ENCODE assay signal across 15 cellular contexts in genomic region chr21:38721055-38721454, GRCh38.
DNase-seq lines count a peak whose midpoint lies in the region; ATAC-seq and TF ChIP-seq lines count a peak whose summit lies in the region.
"Had no signal": no experiment of that assay in that cellular context is flagged by ENCODE, and none has a peak within 500 bp of the region (broad histone marks: within the 10 kb centered on the region; RNA-seq: fewer than 3 reads in every experiment).

No MANE protein-coding gene starts in this region.

- H3K9me3 Mint-ChIP-seq in GM23338 (peaks cover 14% of the 10 kb centered on the region), endodermal cell (peaks cover 15% of the 10 kb centered on the region), nephron progenitor cell (peaks cover 32% of the 10 kb centered on the region)

- TF ChIP-seq CTCF in GM23338 (conservative IDR thresholded peaks at IDR 0.05; ENCODE audit: low read depth in 2 of 2), result no peak
- no peak for TF ChIP-seq CTCF in endodermal cell (conservative IDR thresholded peaks at IDR 0.05)
- TF ChIP-seq CTCF in nephron progenitor cell (IDR thresholded peaks at IDR 0.05), result no peak
- no peak for TF ChIP-seq CTCF in MM.1S (IDR thresholded peaks at IDR 0.05; ENCODE audit: low read length)
- TF ChIP-seq CTCF in tibial nerve (IDR thresholded peaks at IDR 0.05), result no peak

- H3K79me2 ChIP-seq in GM23338 (replicated peaks; ENCODE audit: insufficient read depth), result no peaks in the 10 kb centered on the region
- no peaks in the 10 kb centered on the region for H3K79me2 ChIP-seq in MM.1S (ENCODE audit: low read length)

- H3F3A ChIP-seq in GM23338 (replicated peaks; ENCODE audit: low read depth) (no peaks in the 10 kb centered on the region), MM.1S (ENCODE audit: insufficient read depth, low read length) (no peaks in the 10 kb centered on the region)

- H3K36me3 Mint-ChIP-seq in GM23338 (ENCODE audit: low read depth), result peaks cover 8% of the 10 kb centered on the region; the same call in 2 of the 3 replicates
- no peaks in the 10 kb centered on the region for H3K36me3 Mint-ChIP-seq in endodermal cell (ENCODE audit: low read depth)
- H3K36me3 Mint-ChIP-seq in nephron progenitor cell (ENCODE audit: low read depth), result peaks cover 6% of the 10 kb centered on the region

- H3K27ac ChIP-seq in GM23338 (ENCODE audit: low read depth), result no peak overlapping the region
- H3K27ac ChIP-seq in SK-N-MC, result peak overlapping the region; percentile 67
- no peak overlapping the region for H3K27ac ChIP-seq in endodermal cell (ENCODE audit: low read depth, low read length)
- no peak overlapping the region for H3K27ac ChIP-seq in MM.1S (ENCODE audit: low read length)
- no peak overlapping the region for H3K27ac ChIP-seq in tibial nerve
- H3K27ac ChIP-seq: HL-60 had no signal

- H4K20me1 ChIP-seq in GM23338 (replicated peaks; ENCODE audit: insufficient read depth), result no peaks in the 10 kb centered on the region
- H4K20me1 ChIP-seq in MM.1S (ENCODE audit: insufficient read depth, low read length), result no peaks in the 10 kb centered on the region

- H3K36me3 ChIP-seq in GM23338 (ENCODE audit: insufficient read depth) (no peaks in the 10 kb centered on the region), SK-N-MC (ENCODE audit: insufficient read depth, low read length) (no peaks in the 10 kb centered on the region), endodermal cell (ENCODE audit: control insufficient read depth, insufficient read depth, low read length) (no peaks in the 10 kb centered on the region), MM.1S (replicated peaks; ENCODE audit: insufficient read depth, low read length) (no peaks in the 10 kb centered on the region), tibial nerve (no peaks in the 10 kb centered on the region)

- ATAC-seq in GM23338 (peak; percentile 54), GM21515 (IDR thresholded peaks at IDR 0.05; ENCODE audit: unreplicated experiment) (no peak)
- ATAC-seq: GM12878 had no signal

- H3K9me2 ChIP-seq in GM23338 (ENCODE audit: insufficient read depth), result 0 out of 2 replicates have a peak, but pooled peaks cover 4% of the 10 kb centered on the region
- H3K9me2 ChIP-seq in MM.1S (replicated peaks; ENCODE audit: insufficient read depth, low read length), result no peaks in the 10 kb centered on the region

- no peaks in the 10 kb centered on the region for H3K27me3 ChIP-seq in GM23338 (ENCODE audit: insufficient read depth)
- H3K27me3 ChIP-seq in endodermal cell (ENCODE audit: control insufficient read depth, insufficient read depth, low read length, poor library complexity, severe bottlenecking), result no peaks in the 10 kb centered on the region
- no peaks in the 10 kb centered on the region for H3K27me3 ChIP-seq in MM.1S (replicated peaks; ENCODE audit: insufficient read depth, low read length)
- no peaks in the 10 kb centered on the region for H3K27me3 ChIP-seq in tibial nerve

- H3K4me3 Mint-ChIP-seq in GM23338 (no peak overlapping the region), endodermal cell (no peak overlapping the region), nephron progenitor cell (no peak overlapping the region)
- H3K4me3 Mint-ChIP-seq: CD4-positive, alpha-beta T cell had no signal

- H3K4me2 ChIP-seq in GM23338 (no peak overlapping the region), MM.1S (ENCODE audit: low read depth, low read length) (no peak overlapping the region)

- H2AFZ ChIP-seq in GM23338, result peak overlapping the region; percentile 72
- H2AFZ ChIP-seq in MM.1S (ENCODE audit: low read length), result no peak overlapping the region

- no peak overlapping the region for H3K4me3 ChIP-seq in GM23338
- 0 out of 2 replicates have a peak overlapping the region, but pooled peaks have one; percentile 13 for H3K4me3 ChIP-seq in SK-N-MC
- no peak overlapping the region for H3K4me3 ChIP-seq in endodermal cell (ENCODE audit: low read length)
- no peak overlapping the region for H3K4me3 ChIP-seq in MM.1S (ENCODE audit: low read length)
- no peak overlapping the region for H3K4me3 ChIP-seq in tibial nerve
- H3K4me3 ChIP-seq: GM12878 had no signal

- no peak overlapping the region for H3K27ac Mint-ChIP-seq in GM23338
- H3K27ac Mint-ChIP-seq in endodermal cell, result no peak overlapping the region
- H3K27ac Mint-ChIP-seq in nephron progenitor cell, result no peak overlapping the region
- H3K27ac Mint-ChIP-seq: CD4-positive, alpha-beta T cell had no signal

- H3K27me3 Mint-ChIP-seq in GM23338 (ENCODE audit: insufficient read depth, low read depth, poor library complexity) (no peaks in the 10 kb centered on the region), endodermal cell (ENCODE audit: insufficient read depth) (peaks cover 2% of the 10 kb centered on the region), nephron progenitor cell (ENCODE audit: low read depth, poor library complexity) (peaks cover 13% of the 10 kb centered on the region)
- H3K27me3 Mint-ChIP-seq: CD4-positive, alpha-beta T cell had no signal

- DNase-seq in GM23338 (ENCODE audit: low spot score) (peak; percentile 14), SK-N-MC (ENCODE audit: low read depth, low spot score) (no peak), endodermal cell (peak; percentile 62), nephron progenitor cell (peak; percentile 10), MM.1S (no peak), tibial nerve (ENCODE audit: low spot score in 2 of 2) (no peak), nucleus accumbens (lab: John Stamatoyannopoulos, UW) (no peak)
- DNase-seq: 8988T; C1 segment of cervical spinal cord; Calu3; CD4-positive, alpha-beta T cell; DMS 273 treated with DMSO at 0.1 percent for 48 hours had no signal

- H3K9ac ChIP-seq in SK-N-MC (ENCODE audit: insufficient read length) (peak overlapping the region; percentile 8), endodermal cell (ENCODE audit: extremely low read depth, low read length, poor library complexity, severe bottlenecking) (no peak overlapping the region), MM.1S (ENCODE audit: low read length) (no peak overlapping the region)

- TF ChIP-seq EP300 in tibial nerve (IDR thresholded peaks at IDR 0.05), result no peak

- WGBS in endodermal cell (ENCODE audit: insufficient coverage in 1 of 2, insufficient read length in 1 of 2), 2 experiments, result 80 to 96% methylated on average over 4 to 6 of the region's 6 CpGs
- 62 to 67% methylated on average over 6 of the region's 6 CpGs for WGBS in tibial nerve, 2 donors

- H3K4me1 Mint-ChIP-seq in GM23338, result peaks cover 8% of the 10 kb centered on the region
- peaks cover 2% of the 10 kb centered on the region for H3K4me1 Mint-ChIP-seq in endodermal cell
- H3K4me1 Mint-ChIP-seq in nephron progenitor cell, result peaks cover 24% of the 10 kb centered on the region

- H3K9me3 ChIP-seq in SK-N-MC (ENCODE audit: low read depth, low read length) (peaks cover 6% of the 10 kb centered on the region; the same call in 1 of the 2 replicates), endodermal cell (ENCODE audit: control insufficient read depth, low read length) (peaks cover 10% of the 10 kb centered on the region), MM.1S (replicated peaks; ENCODE audit: insufficient read depth, low read length) (no peaks in the 10 kb centered on the region), tibial nerve (peaks cover 0 to 16% (median 2%) of the 10 kb centered on the region in 4 donors)

- TF ChIP-seq POLR2A in tibial nerve (IDR thresholded peaks at IDR 0.05), result no peak

- H3K4me1 ChIP-seq in GM23338 (ENCODE audit: insufficient read depth) (no peaks in the 10 kb centered on the region), endodermal cell (ENCODE audit: control insufficient read depth, insufficient read depth, low read length) (no peaks in the 10 kb centered on the region), MM.1S (ENCODE audit: low read length) (no peaks in the 10 kb centered on the region), tibial nerve (no peaks in the 10 kb centered on the region)

TF ChIP-seq in GM23338, 12 proteins besides CTCF, POLR2A, EP300 and RAD21:
- TF ChIP-seq CREB1 (CRISPR knock-in tag; IDR thresholded peaks at IDR 0.05; ENCODE audit: low read depth) (no peak), JUNB (IDR thresholded peaks at IDR 0.05; ENCODE audit: unreplicated experiment) (no peak)

Comparison
In these comparisons a context has a peak if more than half of its experiments do, and no peak if none do; other contexts are left out.
1. DNase-seq: peak in GM23338 (single experiment), endodermal cell (single experiment) and nephron progenitor cell (single experiment); none in SK-N-MC (single experiment), MM.1S (single experiment), tibial nerve (0 of 2) and nucleus accumbens (0 of 56).